In the genomic region with DNA sequence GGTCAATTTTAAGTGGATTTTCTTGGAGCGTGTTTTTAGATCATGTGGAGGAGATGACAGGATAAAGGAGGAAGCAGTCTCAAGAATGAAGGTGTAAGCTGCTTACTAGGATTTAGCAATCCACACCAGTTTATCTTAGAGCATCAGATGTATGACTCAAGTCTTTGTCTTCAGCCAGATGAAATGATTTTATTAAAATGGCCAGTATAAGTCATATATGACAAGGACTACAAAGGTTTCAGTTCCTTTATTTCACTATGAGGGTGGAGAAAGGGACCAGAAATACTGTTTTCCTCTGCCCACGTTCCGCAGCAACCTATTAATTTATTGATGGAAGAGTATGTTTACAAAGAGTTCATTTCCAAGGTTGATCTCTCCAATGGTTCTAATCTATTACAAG, we compare ENCODE assay signal across 25 cellular contexts.
"Had no signal": no experiment of that assay in that cellular context is flagged by ENCODE, and none has a peak within 500 bp of the region (broad histone marks: within the 10 kb centered on the region; RNA-seq: fewer than 3 reads in every experiment).

No MANE protein-coding gene starts in this region.

- H3K9me3 ChIP-seq: adrenal gland, body of pancreas, ovary, thoracic aorta had no signal

- H3K4me3 ChIP-seq: adrenal gland, body of pancreas, coronary artery, dorsolateral prefrontal cortex, ovary, skin epidermis, thoracic aorta had no signal

- H3K36me3 ChIP-seq: adrenal gland, ovary, thoracic aorta, WERI-Rb-1 had no signal

- ATAC-seq: activated CD4-positive, CD25-positive, alpha-beta regulatory T cell treated with anti-CD3 and anti-CD28 coated beads, Interleukin-2, amount 50 U/mL, for 24 hours; body of pancreas; naive thymus-derived CD4-positive, alpha-beta T cell; sciatic nerve; stimulated activated naive CD8-positive, alpha-beta T cell treated with anti-CD3 and anti-CD28 coated beads, Interleukin-15, Interleukin-2, amounts not matched to agents 100 U/mL and 50 U/mL, for 24 hours had no signal

- H3K4me1 ChIP-seq: adrenal gland, body of pancreas had no signal

- DNase-seq: activated CD4-positive, alpha-beta memory T cell treated with anti-CD3 and anti-CD28 coated beads for 36 hours; activated CD4-positive, alpha-beta T cell treated with anti-CD3 and anti-CD28 coated beads for 48 hours; activated CD8-positive, alpha-beta memory T cell treated with anti-CD3 and anti-CD28 coated beads, Interleukin-2, amount 50 U/mL, for 4 hours; activated effector memory CD4-positive, alpha-beta T cell treated with anti-CD3 and anti-CD28 coated beads, Interleukin-2, amount 50 U/mL, for 16 hours; activated naive CD4-positive, alpha-beta T cell treated with anti-CD3 and anti-CD28 coated beads for 36 hours; activated naive CD8-positive, alpha-beta T cell treated with anti-CD3 and anti-CD28 coated beads for 36 hours; activated T-cell treated with anti-CD3 and anti-CD28 coated beads, Interleukin-2, amount 50 U/mL, for 1 hour; adrenal gland; aorta; body of pancreas; dorsolateral prefrontal cortex; effector memory CD4-positive, alpha-beta T cell; erythroblast; head of caudate nucleus; naive thymus-derived CD4-positive, alpha-beta T cell; ovary; stimulated activated CD4-positive, alpha-beta T cell treated with anti-CD3 and anti-CD28 coated beads, Interleukin-12 subunit alpha, Interleukin-12 subunit beta, amount 100 ng/mL, for 4 hours; stimulated activated CD4-positive, alpha-beta T cell treated with anti-CD3 and anti-CD28 coated beads, Interleukin-4, amount 100 ng/mL, for 1 hour; stimulated activated naive CD8-positive, alpha-beta T cell treated with anti-CD3 and anti-CD28 coated beads, Interleukin-15, Interleukin-2, amounts not matched to agents 100 U/mL and 50 U/mL, for 24 hours; WERI-Rb-1 had no signal

- H3K27me3 ChIP-seq: adrenal gland, body of pancreas, dorsolateral prefrontal cortex, ovary had no signal

- H3K27ac ChIP-seq: adrenal gland, body of pancreas, coronary artery, dorsolateral prefrontal cortex, ovary, skin epidermis, thoracic aorta, WERI-Rb-1 had no signal
